1 cellular context compared by ENCODE assay signal in genomic region chr15:64315136-64315661, GRCh38.
TF ChIP-seq lines count a peak whose summit lies in the region.

No MANE protein-coding gene starts in this region.

TF ChIP-seq in K562, 482 proteins besides CTCF, POLR2A, EP300 and RAD21 (continued from another document):
- no peak for TF ChIP-seq CEBPZ (IDR thresholded peaks at IDR 0.05; ENCODE audit: borderline replicate concordance, low read depth, low read length)
- TF ChIP-seq NR1H2 (CRISPR knock-in tag; IDR thresholded peaks at IDR 0.05) = no peak
- TF ChIP-seq, protein P1, sequence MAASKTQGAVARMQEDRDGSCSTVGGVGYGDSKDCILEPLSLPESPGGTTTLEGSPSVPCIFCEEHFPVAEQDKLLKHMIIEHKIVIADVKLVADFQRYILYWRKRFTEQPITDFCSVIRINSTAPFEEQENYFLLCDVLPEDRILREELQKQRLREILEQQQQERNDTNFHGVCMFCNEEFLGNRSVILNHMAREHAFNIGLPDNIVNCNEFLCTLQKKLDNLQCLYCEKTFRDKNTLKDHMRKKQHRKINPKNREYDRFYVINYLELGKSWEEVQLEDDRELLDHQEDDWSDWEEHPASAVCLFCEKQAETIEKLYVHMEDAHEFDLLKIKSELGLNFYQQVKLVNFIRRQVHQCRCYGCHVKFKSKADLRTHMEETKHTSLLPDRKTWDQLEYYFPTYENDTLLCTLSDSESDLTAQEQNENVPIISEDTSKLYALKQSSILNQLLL (CRISPR knock-in tag; IDR thresholded peaks at IDR 0.05; ENCODE audit: borderline replicate concordance) = no peak
- TF ChIP-seq, protein P2, sequence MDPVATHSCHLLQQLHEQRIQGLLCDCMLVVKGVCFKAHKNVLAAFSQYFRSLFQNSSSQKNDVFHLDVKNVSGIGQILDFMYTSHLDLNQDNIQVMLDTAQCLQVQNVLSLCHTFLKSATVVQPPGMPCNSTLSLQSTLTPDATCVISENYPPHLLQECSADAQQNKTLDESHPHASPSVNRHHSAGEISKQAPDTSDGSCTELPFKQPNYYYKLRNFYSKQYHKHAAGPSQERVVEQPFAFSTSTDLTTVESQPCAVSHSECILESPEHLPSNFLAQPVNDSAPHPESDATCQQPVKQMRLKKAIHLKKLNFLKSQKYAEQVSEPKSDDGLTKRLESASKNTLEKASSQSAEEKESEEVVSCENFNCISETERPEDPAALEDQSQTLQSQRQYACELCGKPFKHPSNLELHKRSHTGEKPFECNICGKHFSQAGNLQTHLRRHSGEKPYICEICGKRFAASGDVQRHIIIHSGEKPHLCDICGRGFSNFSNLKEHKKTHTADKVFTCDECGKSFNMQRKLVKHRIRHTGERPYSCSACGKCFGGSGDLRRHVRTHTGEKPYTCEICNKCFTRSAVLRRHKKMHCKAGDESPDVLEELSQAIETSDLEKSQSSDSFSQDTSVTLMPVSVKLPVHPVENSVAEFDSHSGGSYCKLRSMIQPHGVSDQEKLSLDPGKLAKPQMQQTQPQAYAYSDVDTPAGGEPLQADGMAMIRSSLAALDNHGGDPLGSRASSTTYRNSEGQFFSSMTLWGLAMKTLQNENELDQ (CRISPR knock-in tag; IDR thresholded peaks at IDR 0.05; ENCODE audit: borderline replicate concordance) = no peak
- TF ChIP-seq HMG20B (CRISPR knock-in tag; IDR thresholded peaks at IDR 0.05) = no peak
- TF ChIP-seq PRMT5 (CRISPR knock-in tag; IDR thresholded peaks at IDR 0.05) = no peak
- TF ChIP-seq, protein P3, sequence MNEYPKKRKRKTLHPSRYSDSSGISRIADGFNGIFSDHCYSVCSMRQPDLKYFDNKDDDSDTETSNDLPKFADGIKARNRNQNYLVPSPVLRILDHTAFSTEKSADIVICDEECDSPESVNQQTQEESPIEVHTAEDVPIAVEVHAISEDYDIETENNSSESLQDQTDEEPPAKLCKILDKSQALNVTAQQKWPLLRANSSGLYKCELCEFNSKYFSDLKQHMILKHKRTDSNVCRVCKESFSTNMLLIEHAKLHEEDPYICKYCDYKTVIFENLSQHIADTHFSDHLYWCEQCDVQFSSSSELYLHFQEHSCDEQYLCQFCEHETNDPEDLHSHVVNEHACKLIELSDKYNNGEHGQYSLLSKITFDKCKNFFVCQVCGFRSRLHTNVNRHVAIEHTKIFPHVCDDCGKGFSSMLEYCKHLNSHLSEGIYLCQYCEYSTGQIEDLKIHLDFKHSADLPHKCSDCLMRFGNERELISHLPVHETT (CRISPR knock-in tag; conservative IDR thresholded peaks at IDR 0.05 in 1 of 2, IDR thresholded peaks at IDR 0.05 in 1 of 2) = no peak
- TF ChIP-seq ZNF707 (CRISPR knock-in tag; conservative IDR thresholded peaks at IDR 0.05) = no peak
- no peak for TF ChIP-seq ZBTB26 (CRISPR knock-in tag; IDR thresholded peaks at IDR 0.05)
TF ChIP-seq in K562: peak in this region for 0.
